In the genomic region with DNA sequence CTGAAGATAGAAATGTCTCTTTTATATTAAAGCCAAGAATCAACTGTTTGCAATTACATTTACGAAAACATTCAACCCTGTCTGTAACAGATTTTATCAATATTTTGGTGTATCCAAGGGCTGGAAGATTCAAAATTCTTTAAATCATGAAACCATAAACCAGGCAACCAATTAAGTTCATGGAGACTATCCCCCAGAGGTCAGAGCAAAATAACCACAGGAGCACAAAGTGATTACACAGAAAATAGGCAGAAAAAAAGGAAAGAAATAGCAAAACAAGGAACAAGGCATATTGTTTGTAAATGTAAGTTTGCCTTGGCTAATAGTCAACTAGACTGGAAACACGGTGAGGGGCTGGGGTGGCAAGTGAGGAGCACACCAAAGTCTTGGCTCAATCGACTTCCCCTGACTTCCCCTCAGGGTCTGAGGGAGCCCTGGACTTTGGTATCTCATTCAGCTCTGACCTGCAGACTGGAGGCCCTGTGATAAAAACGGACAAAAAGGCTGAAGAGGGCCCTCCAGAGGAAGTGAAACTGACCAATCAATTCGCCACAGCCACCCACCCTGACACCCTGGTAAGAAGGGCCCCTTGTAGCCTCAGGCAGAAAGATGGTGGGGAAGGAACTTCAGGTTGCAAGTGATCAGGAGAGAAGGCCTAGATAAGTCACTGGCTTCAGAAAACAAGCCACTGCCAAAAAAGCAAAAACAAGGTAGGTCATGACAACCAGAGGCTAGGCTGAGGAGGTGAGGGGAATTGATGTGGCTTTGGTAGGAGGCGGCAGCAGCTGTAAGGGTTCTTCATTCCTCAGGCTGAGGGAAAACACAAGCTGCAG, we compare ENCODE assay signal across 7 cellular contexts. TPM values are rescaled to one million over a fixed set of nuclear protein-coding genes. Genes with fewer than 3 reads are reported as not detected.
DNase-seq lines count a peak whose midpoint lies in the region; ATAC-seq and TF ChIP-seq lines count a peak whose summit lies in the region.

No MANE protein-coding gene starts in this region.

- H3K27me3 ChIP-seq in lower lobe of right lung (ENCODE audit: low read depth) = no peaks in the 10 kb centered on the region

- H3K36me3 ChIP-seq in lower lobe of right lung = no peaks in the 10 kb centered on the region

- ATAC-seq in GM18498 (IDR thresholded peaks at IDR 0.05; ENCODE audit: unreplicated experiment) (peak; percentile 42), HG03175 (IDR thresholded peaks at IDR 0.05; ENCODE audit: unreplicated experiment) (peak; percentile 51), lower lobe of right lung (no peak)

- no peak for TF ChIP-seq CTCF in lower lobe of right lung (IDR thresholded peaks at IDR 0.05)

- no peaks in the 10 kb centered on the region for H3K9me3 ChIP-seq in lower lobe of right lung

- H3K4me1 ChIP-seq in lower lobe of right lung = peaks cover 55% of the 10 kb centered on the region

- H3K4me3 ChIP-seq in lower lobe of right lung = peak overlapping the region; percentile 77

- intact Hi-C loops in lower lobe of right lung (cut with DNase I) = no loop called here

- peak overlapping the region; percentile 93 for H3K27ac ChIP-seq in lower lobe of right lung
- peak overlapping the region; percentile 95 for H3K27ac ChIP-seq in substantia nigra (ENCODE audit: low read depth, low read length, poor library complexity, severe bottlenecking)

- DNase-seq in T-helper 2 cell (peak in 4 of 5 experiments; percentile 15 to 66 (median 38)), lower lobe of right lung (no peak), substantia nigra (lab: John Stamatoyannopoulos, UW) (peak in 43 of 49 donors; percentile 12 to 81 (median 54)), dermis blood vessel endothelial cell (no peak)
- DNase-seq in central memory CD4-positive, alpha-beta T cell = peak; percentile 77

RNA-seq across cellular contexts. Expression of a gene that starts 1.9 kb away (rescaled TPM):
- 32.9 TPM for total RNA-seq in lower lobe of right lung
- total RNA-seq in dermis blood vessel endothelial cell = 12.9 and 16.7 TPM in 2 replicates

RNA-seq across cellular contexts. Expression of a gene that starts 47.7 kb away (rescaled TPM):
- total RNA-seq in lower lobe of right lung = 78.2 TPM
- total RNA-seq in dermis blood vessel endothelial cell = 231 and 325 TPM in 2 replicates

Comparison
In these comparisons a context has a peak if more than half of its experiments do, and no peak if none do; other contexts are left out.
1. ATAC-seq: peak in GM18498 (single experiment) and HG03175 (single experiment); none in lower lobe of right lung (0 of 2).
2. DNase-seq: peak in T-helper 2 cell (4 of 5), central memory CD4-positive, alpha-beta T cell (single experiment) and substantia nigra (43 of 49); none in lower lobe of right lung (single experiment) and dermis blood vessel endothelial cell (single experiment).